In genomic region chr7:29194594-29195417, GRCh38 we compare ENCODE assay signal across 8 cellular contexts.
DNase-seq lines count a peak whose midpoint lies in the region; ATAC-seq and TF ChIP-seq lines count a peak whose summit lies in the region.

Gene CHN2 (plus strand): TSS chr7:29194775.

- H3K4me3 ChIP-seq in iPS-11a (ENCODE audit: low read depth, low read length) = peak within 1 kb of the TSS; percentile 65

- DNase-seq in DMS79 (lab: John Stamatoyannopoulos, UW) (peak; percentile 54), KBM-7 (peak; percentile 30), astrocyte of the hippocampus (ENCODE audit: low read depth, low spot score) (peak; percentile 66), retina (peak; percentile 87)
- no peak for DNase-seq in effector CD8-positive, alpha-beta T cell (lab: John Stamatoyannopoulos, UW)

- in situ Hi-C loops in KBM-7 (cut with MboI; ENCODE audit: low pct_unique_long_range_greater_than_20kb, low sequenced_read_pairs) = no loop called here

- ATAC-seq in SK-N-SH treated with all-trans-retinoic acid at 6 μM for 48 hours = peak; percentile 74
- no peak for ATAC-seq in HG02642 (IDR thresholded peaks at IDR 0.05; ENCODE audit: poor library complexity, unreplicated experiment)

TF ChIP-seq in SK-N-SH treated with all-trans-retinoic acid at 6 μM for 48 hours, 23 proteins besides CTCF, POLR2A, EP300 and RAD21:
- no peak for TF ChIP-seq ISL1 (CRISPR knock-in tag; IDR thresholded peaks at IDR 0.05)
- no peak for TF ChIP-seq ZNF70 (CRISPR knock-in tag; IDR thresholded peaks at IDR 0.05)
- no peak for TF ChIP-seq TSHZ2 (CRISPR knock-in tag; IDR thresholded peaks at IDR 0.05)
- no peak for TF ChIP-seq TOX (CRISPR knock-in tag; IDR thresholded peaks at IDR 0.05; ENCODE audit: borderline replicate concordance)
- TF ChIP-seq PPARA (CRISPR knock-in tag; IDR thresholded peaks at IDR 0.05; ENCODE audit: borderline replicate concordance) = no peak
- no peak for TF ChIP-seq ARNTL (CRISPR knock-in tag; IDR thresholded peaks at IDR 0.05; ENCODE audit: borderline replicate concordance, low read depth)
- TF ChIP-seq SNAI2 (CRISPR knock-in tag; IDR thresholded peaks at IDR 0.05) = no peak
- TF ChIP-seq ESRRG (CRISPR knock-in tag; IDR thresholded peaks at IDR 0.05) = no peak
- TF ChIP-seq, protein P1, sequence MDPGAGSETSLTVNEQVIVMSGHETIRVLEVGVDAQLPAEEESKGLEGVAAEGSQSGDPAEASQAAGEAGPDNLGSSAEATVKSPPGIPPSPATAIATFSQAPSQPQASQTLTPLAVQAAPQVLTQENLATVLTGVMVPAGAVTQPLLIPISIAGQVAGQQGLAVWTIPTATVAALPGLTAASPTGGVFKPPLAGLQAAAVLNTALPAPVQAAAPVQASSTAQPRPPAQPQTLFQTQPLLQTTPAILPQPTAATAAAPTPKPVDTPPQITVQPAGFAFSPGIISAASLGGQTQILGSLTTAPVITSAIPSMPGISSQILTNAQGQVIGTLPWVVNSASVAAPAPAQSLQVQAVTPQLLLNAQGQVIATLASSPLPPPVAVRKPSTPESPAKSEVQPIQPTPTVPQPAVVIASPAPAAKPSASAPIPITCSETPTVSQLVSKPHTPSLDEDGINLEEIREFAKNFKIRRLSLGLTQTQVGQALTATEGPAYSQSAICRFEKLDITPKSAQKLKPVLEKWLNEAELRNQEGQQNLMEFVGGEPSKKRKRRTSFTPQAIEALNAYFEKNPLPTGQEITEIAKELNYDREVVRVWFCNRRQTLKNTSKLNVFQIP (CRISPR knock-in tag; IDR thresholded peaks at IDR 0.05; ENCODE audit: borderline replicate concordance, low read depth) = no peak
- no peak for TF ChIP-seq BACH2 (CRISPR knock-in tag; IDR thresholded peaks at IDR 0.05; ENCODE audit: borderline replicate concordance)
- no peak for TF ChIP-seq ZFP3 (CRISPR knock-in tag; IDR thresholded peaks at IDR 0.05)
- TF ChIP-seq TCF4 (CRISPR knock-in tag; IDR thresholded peaks at IDR 0.05; ENCODE audit: borderline replicate concordance) = no peak
- TF ChIP-seq GLIS3 (CRISPR knock-in tag; IDR thresholded peaks at IDR 0.05) = no peak
- TF ChIP-seq CSDC2 (CRISPR knock-in tag; IDR thresholded peaks at IDR 0.05) = no peak
- TF ChIP-seq, protein P2, sequence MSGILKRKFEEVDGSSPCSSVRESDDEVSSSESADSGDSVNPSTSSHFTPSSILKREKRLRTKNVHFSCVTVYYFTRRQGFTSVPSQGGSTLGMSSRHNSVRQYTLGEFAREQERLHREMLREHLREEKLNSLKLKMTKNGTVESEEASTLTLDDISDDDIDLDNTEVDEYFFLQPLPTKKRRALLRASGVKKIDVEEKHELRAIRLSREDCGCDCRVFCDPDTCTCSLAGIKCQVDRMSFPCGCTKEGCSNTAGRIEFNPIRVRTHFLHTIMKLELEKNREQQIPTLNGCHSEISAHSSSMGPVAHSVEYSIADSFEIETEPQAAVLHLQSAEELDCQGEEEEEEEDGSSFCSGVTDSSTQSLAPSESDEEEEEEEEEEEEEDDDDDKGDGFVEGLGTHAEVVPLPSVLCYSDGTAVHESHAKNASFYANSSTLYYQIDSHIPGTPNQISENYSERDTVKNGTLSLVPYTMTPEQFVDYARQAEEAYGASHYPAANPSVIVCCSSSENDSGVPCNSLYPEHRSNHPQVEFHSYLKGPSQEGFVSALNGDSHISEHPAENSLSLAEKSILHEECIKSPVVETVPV (CRISPR knock-in tag; IDR thresholded peaks at IDR 0.05) = no peak
- no peak for TF ChIP-seq ZNF565 (CRISPR knock-in tag; conservative IDR thresholded peaks at IDR 0.05; ENCODE audit: low read depth)
- TF ChIP-seq, protein P3, sequence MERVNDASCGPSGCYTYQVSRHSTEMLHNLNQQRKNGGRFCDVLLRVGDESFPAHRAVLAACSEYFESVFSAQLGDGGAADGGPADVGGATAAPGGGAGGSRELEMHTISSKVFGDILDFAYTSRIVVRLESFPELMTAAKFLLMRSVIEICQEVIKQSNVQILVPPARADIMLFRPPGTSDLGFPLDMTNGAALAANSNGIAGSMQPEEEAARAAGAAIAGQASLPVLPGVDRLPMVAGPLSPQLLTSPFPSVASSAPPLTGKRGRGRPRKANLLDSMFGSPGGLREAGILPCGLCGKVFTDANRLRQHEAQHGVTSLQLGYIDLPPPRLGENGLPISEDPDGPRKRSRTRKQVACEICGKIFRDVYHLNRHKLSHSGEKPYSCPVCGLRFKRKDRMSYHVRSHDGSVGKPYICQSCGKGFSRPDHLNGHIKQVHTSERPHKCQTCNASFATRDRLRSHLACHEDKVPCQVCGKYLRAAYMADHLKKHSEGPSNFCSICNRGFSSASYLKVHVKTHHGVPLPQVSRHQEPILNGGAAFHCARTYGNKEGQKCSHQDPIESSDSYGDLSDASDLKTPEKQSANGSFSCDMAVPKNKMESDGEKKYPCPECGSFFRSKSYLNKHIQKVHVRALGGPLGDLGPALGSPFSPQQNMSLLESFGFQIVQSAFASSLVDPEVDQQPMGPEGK (CRISPR knock-in tag; IDR thresholded peaks at IDR 0.05; ENCODE audit: borderline replicate concordance) = no peak
- no peak for TF ChIP-seq ZFP30 (CRISPR knock-in tag; IDR thresholded peaks at IDR 0.05)
- no peak for TF ChIP-seq RARB (CRISPR knock-in tag; IDR thresholded peaks at IDR 0.05)
